ENCODE assay signal across 2 cellular contexts in the genomic region with DNA sequence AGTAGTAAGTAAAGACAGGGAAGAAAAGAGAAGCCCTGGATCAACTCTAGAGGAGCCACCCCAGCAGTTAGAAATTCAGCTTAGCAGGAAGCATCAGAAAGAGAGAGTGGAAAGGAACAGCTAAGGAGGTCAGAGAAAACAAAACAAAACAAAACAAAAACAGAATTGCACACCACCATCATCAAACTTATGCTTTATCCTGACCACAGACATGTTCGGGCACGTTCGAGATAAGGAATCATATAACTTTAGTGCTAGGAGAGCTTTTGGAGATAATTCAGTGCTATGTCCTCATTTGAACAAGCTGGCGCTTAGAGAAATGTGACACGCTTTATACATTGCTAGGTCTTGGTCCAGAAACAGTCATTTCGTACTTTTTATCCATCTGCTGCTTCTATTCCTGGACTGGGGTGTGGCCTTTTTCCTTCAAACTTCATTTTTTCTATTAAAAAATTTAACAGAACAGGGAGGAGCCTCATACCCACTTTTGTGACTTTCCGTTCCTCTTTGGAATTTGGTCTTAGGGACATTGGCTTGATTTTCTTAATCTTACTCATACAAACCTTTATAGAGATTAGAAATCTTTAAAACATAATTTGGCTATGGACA.
A peak's percentile ranks its signal among the peaks of the same experiment; 100 is the strongest.
TF ChIP-seq lines count a peak whose summit lies in the region.

No MANE protein-coding gene starts in this region.

TF ChIP-seq in HEK293, 187 proteins besides CTCF, POLR2A, EP300 and RAD21:
- 0 out of 2 replicates have a peak, but pooled peaks have one; percentile 14 for TF ChIP-seq ZNF335 (tag by site-specific recombination; conservative IDR thresholded peaks at IDR 0.05)
- TF ChIP-seq GLI2 (tag by site-specific recombination; IDR thresholded peaks at IDR 0.05; ENCODE audit: borderline replicate concordance, low read depth), result no peak
- TF ChIP-seq SETDB1 (IDR thresholded peaks at IDR 0.05; ENCODE audit: insufficient read length, low read length), result peak; percentile 68
- TF ChIP-seq, protein P1, sequence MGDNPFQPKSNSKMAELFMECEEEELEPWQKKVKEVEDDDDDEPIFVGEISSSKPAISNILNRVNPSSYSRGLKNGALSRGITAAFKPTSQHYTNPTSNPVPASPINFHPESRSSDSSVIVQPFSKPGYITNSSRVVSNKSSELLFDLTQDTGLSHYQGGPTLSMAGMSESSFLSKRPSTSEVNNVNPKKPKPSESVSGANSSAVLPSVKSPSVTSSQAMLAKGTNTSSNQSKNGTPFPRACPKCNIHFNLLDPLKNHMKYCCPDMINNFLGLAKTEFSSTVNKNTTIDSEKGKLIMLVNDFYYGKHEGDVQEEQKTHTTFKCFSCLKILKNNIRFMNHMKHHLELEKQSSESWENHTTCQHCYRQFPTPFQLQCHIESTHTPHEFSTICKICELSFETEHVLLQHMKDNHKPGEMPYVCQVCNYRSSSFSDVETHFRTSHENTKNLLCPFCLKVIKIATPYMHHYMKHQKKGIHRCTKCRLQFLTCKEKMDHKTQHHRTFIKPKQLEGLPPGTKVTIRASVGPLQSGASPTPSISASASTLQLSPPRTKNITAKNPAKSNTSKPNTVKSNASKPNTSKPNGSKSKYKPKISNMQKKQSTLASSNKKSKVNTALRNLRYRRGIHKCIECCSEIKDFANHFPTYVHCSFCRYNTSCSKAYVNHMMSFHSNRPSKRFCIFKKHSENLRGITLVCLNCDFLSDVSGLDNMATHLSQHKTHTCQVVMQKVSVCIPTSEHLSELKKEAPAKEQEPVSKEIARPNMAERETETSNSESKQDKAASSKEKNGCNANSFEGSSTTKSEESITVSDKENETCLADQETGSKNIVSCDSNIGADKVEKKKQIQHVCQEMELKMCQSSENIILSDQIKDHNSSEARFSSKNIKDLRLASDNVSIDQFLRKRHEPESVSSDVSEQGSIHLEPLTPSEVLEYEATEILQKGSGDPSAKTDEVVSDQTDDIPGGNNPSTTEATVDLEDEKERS (tag by site-specific recombination; IDR thresholded peaks at IDR 0.05), result no peak
- TF ChIP-seq ZNF292 (tag by site-specific recombination; IDR thresholded peaks at IDR 0.05; ENCODE audit: borderline replicate concordance, low read depth), result no peak
- no peak for TF ChIP-seq ZNF473 (tag by site-specific recombination; IDR thresholded peaks at IDR 0.05)
- TF ChIP-seq OVOL3 (tag by site-specific recombination; IDR thresholded peaks at IDR 0.05), result peak; percentile 28; the same call in 1 of the 2 replicates
- no peak for TF ChIP-seq ZNF394 (tag by site-specific recombination; IDR thresholded peaks at IDR 0.05; ENCODE audit: borderline replicate concordance)
- 0 out of 2 replicates have a peak, but pooled peaks have one; percentile 24 for TF ChIP-seq ZNF664 (tag by site-specific recombination; IDR thresholded peaks at IDR 0.05)
- TF ChIP-seq ZNF837 (tag by site-specific recombination; IDR thresholded peaks at IDR 0.05), result no peak
- no peak for TF ChIP-seq ZNF571 (tag by site-specific recombination; IDR thresholded peaks at IDR 0.05)
- peak; percentile 68; the same call in 1 of the 2 replicates for TF ChIP-seq PRDM1 (tag by site-specific recombination; IDR thresholded peaks at IDR 0.05)
- TF ChIP-seq, protein P2, sequence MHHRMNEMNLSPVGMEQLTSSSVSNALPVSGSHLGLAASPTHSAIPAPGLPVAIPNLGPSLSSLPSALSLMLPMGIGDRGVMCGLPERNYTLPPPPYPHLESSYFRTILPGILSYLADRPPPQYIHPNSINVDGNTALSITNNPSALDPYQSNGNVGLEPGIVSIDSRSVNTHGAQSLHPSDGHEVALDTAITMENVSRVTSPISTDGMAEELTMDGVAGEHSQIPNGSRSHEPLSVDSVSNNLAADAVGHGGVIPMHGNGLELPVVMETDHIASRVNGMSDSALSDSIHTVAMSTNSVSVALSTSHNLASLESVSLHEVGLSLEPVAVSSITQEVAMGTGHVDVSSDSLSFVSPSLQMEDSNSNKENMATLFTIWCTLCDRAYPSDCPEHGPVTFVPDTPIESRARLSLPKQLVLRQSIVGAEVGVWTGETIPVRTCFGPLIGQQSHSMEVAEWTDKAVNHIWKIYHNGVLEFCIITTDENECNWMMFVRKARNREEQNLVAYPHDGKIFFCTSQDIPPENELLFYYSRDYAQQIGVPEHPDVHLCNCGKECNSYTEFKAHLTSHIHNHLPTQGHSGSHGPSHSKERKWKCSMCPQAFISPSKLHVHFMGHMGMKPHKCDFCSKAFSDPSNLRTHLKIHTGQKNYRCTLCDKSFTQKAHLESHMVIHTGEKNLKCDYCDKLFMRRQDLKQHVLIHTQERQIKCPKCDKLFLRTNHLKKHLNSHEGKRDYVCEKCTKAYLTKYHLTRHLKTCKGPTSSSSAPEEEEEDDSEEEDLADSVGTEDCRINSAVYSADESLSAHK (tag by site-specific recombination; IDR thresholded peaks at IDR 0.05), result peak; percentile 50; the same call in 1 of the 2 replicates
- TF ChIP-seq, protein P3, sequence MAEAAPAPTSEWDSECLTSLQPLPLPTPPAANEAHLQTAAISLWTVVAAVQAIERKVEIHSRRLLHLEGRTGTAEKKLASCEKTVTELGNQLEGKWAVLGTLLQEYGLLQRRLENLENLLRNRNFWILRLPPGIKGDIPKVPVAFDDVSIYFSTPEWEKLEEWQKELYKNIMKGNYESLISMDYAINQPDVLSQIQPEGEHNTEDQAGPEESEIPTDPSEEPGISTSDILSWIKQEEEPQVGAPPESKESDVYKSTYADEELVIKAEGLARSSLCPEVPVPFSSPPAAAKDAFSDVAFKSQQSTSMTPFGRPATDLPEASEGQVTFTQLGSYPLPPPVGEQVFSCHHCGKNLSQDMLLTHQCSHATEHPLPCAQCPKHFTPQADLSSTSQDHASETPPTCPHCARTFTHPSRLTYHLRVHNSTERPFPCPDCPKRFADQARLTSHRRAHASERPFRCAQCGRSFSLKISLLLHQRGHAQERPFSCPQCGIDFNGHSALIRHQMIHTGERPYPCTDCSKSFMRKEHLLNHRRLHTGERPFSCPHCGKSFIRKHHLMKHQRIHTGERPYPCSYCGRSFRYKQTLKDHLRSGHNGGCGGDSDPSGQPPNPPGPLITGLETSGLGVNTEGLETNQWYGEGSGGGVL (tag by site-specific recombination; IDR thresholded peaks at IDR 0.05), result 0 out of 2 replicates have a peak, but pooled peaks have one; percentile 38
- TF ChIP-seq ZXDB (tag by site-specific recombination; IDR thresholded peaks at IDR 0.05), result peak; percentile 33; the same call in 1 of the 2 replicates
- no peak for TF ChIP-seq ZNF561 (tag by site-specific recombination; IDR thresholded peaks at IDR 0.05; ENCODE audit: borderline replicate concordance)
- TF ChIP-seq, protein P4, sequence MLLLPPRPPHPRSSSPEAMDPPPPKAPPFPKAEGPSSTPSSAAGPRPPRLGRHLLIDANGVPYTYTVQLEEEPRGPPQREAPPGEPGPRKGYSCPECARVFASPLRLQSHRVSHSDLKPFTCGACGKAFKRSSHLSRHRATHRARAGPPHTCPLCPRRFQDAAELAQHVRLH (tag by site-specific recombination; IDR thresholded peaks at IDR 0.05), result 0 out of 2 replicates have a peak, but pooled peaks have one; percentile 17
- no peak for TF ChIP-seq WT1 (tag by site-specific recombination; IDR thresholded peaks at IDR 0.05)
- TF ChIP-seq ZBTB21 (tag by site-specific recombination; IDR thresholded peaks at IDR 0.05), result peak; percentile 36; the same call in 1 of the 2 replicates
- TF ChIP-seq ZNF132 (tag by site-specific recombination; IDR thresholded peaks at IDR 0.05; ENCODE audit: borderline replicate concordance), result no peak
- peak; percentile 57; the same call in 1 of the 2 replicates for TF ChIP-seq FEZF1 (tag by site-specific recombination; IDR thresholded peaks at IDR 0.05)
- peak; percentile 47 for TF ChIP-seq ZBTB20 (tag by site-specific recombination; IDR thresholded peaks at IDR 0.05)

TF ChIP-seq in H1, 55 proteins besides CTCF, POLR2A, EP300 and RAD21:
- TF ChIP-seq EGR1 (IDR thresholded peaks at IDR 0.05; ENCODE audit: borderline replicate concordance, low read depth, low read length), result no peak
- TF ChIP-seq RNF2 (IDR thresholded peaks at IDR 0.05; ENCODE audit: borderline replicate concordance, low read depth, low read length, missing control alignments, poor library complexity, severe bottlenecking), result no peak
- TF ChIP-seq, protein P5, sequence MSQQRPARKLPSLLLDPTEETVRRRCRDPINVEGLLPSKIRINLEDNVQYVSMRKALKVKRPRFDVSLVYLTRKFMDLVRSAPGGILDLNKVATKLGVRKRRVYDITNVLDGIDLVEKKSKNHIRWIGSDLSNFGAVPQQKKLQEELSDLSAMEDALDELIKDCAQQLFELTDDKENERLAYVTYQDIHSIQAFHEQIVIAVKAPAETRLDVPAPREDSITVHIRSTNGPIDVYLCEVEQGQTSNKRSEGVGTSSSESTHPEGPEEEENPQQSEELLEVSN (IDR thresholded peaks at IDR 0.05), result no peak
- no peak for TF ChIP-seq SIX5 (IDR thresholded peaks at IDR 0.05; ENCODE audit: low read depth, low read length)
- no peak for TF ChIP-seq BACH1 (IDR thresholded peaks at IDR 0.05; ENCODE audit: low read length)
- no peak for TF ChIP-seq SAP30 (IDR thresholded peaks at IDR 0.05; ENCODE audit: insufficient read depth, insufficient replicate concordance, low read length)
- TF ChIP-seq TEAD4 (IDR thresholded peaks at IDR 0.05; ENCODE audit: low read depth, low read length), result no peak
- no peak for TF ChIP-seq SIN3A (conservative IDR thresholded peaks at IDR 0.05 in 1 of 2, IDR thresholded peaks at IDR 0.05 in 1 of 2; ENCODE audit: low read depth in 1 of 2, low read length in 2 of 2)
- TF ChIP-seq BRCA1 (IDR thresholded peaks at IDR 0.05; ENCODE audit: low read depth, low read length), result no peak
- no peak for TF ChIP-seq KDM4A (IDR thresholded peaks at IDR 0.05; ENCODE audit: low read depth, low read length, severe bottlenecking)
- TF ChIP-seq SIRT6 (IDR thresholded peaks at IDR 0.05; ENCODE audit: low read length), result no peak
- no peak for TF ChIP-seq SP1 (IDR thresholded peaks at IDR 0.05; ENCODE audit: low read depth, low read length)
- TF ChIP-seq YY1 (IDR thresholded peaks at IDR 0.05; ENCODE audit: low read depth, low read length), result no peak
- TF ChIP-seq HDAC2 (IDR thresholded peaks at IDR 0.05; ENCODE audit: borderline replicate concordance in 1 of 2, low read depth in 2 of 2, low read length in 2 of 2), result no peak
- TF ChIP-seq CEBPB (IDR thresholded peaks at IDR 0.05; ENCODE audit: low read depth, low read length), result no peak
